19 cellular contexts compared by ENCODE assay signal in the genomic region with DNA sequence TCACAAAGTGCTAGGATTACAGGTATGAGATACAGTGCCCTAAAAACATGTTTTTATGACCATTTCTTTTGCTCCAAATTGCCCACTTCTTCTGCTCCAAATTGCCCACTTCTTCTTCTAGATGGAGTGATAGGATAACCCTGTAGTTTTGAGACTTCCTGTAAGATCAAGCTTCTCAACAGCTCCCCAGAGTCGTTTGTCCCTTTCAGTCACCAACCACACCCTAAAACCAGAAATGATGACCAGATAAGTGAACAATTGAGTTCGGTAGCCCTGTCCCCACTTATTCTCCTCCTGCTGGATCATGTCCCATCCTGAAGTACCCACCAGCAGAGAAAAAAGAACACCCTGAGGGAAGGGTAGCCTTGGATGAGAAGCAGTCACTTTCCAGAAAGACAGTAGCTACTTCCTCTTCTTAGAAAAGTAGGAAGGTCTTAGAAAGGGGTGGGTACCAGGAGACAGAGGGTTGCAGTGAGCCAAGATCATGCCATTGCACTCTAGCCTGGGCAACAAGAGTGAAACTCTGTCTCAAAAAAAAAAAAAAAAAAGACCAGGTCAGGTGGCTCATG. TPM values are rescaled to one million over a fixed set of nuclear protein-coding genes. Genes with fewer than 3 reads are reported as not detected.
DNase-seq lines count a peak whose midpoint lies in the region; ATAC-seq, FAIRE-seq and TF ChIP-seq lines count a peak whose summit lies in the region.
"Had no signal": no experiment of that assay in that cellular context is flagged by ENCODE, and none has a peak within 500 bp of the region (broad histone marks: within the 10 kb centered on the region; RNA-seq: fewer than 3 reads in every experiment).

No MANE protein-coding gene starts in this region.

- no peaks in the 10 kb centered on the region for H3K9me2 ChIP-seq in DOHH2 (replicated peaks; ENCODE audit: control insufficient read depth, low read length)

- H3K23ac ChIP-seq in mesendoderm (ENCODE audit: low read length) = no peak overlapping the region

- no TSS peak for BruUV-seq in GM12878 (replicated peaks; lab: Mats Ljungman, UMichigan)

- H3K18ac ChIP-seq in mesendoderm (ENCODE audit: low read length) = no peak overlapping the region

- peak overlapping the region; percentile 54 for H3K4me2 ChIP-seq in DOHH2 (ENCODE audit: low read length)
- H3K4me2 ChIP-seq in GM12878 (ENCODE audit: control insufficient read depth, insufficient read depth) = no peak overlapping the region
- H3K4me2 ChIP-seq in mesendoderm (ENCODE audit: low read length) = no peak overlapping the region

- FAIRE-seq in GM12878 (lab: Jason Lieb, UNC) = no peak
- FAIRE-seq: GM12892, TTC549 had no signal

- H3K56ac ChIP-seq in mesendoderm (ENCODE audit: low read length) = no peak overlapping the region

- no peak overlapping the region for H3K4ac ChIP-seq in mesendoderm (ENCODE audit: low read depth, low read length)

- no peak overlapping the region for H4K5ac ChIP-seq in mesendoderm (ENCODE audit: low read length)

- DNase-seq in AML-193 (lab: John Stamatoyannopoulos, UW) (peak; percentile 81 to 92), OCI-M1 (lab: John Stamatoyannopoulos, UW) (peak; percentile 78), GM12878 (ENCODE audit: low read depth, low spot score) (no peak), mesendoderm (no peak), GM19240 (ENCODE audit: insufficient read length, low spot score) (no peak)
- DNase-seq in activated T-cell treated with anti-CD3 and anti-CD28 coated beads, Interleukin-2, amount 50 U/mL, for 1 hour = no peak
- no peak for DNase-seq in activated CD4-positive, alpha-beta T cell treated with anti-CD3 and anti-CD28 coated beads for 1 hour
- DNase-seq: activated T-cell treated with anti-CD3 and anti-CD28 coated beads for 4 hours; hypothalamus; left colon; NCI-H1694; NCI-H69; stimulated activated CD4-positive, alpha-beta T cell treated with anti-CD3 and anti-CD28 coated beads, Interleukin-1b, Interleukin-23, amount 100 ng/mL, for 48 hours; stimulated activated CD8-positive, alpha-beta memory T cell treated with anti-CD3 and anti-CD28 coated beads, Interleukin-4, amount 100 ng/mL, for 48 hours had no signal

- H3K9ac ChIP-seq in GM12878 (ENCODE audit: control insufficient read depth, insufficient read depth, low read length) (no peak overlapping the region), mesendoderm (ENCODE audit: low read length) (no peak overlapping the region)

- in situ Hi-C loops in GM12878 (cut with MboI) = no loop called here

- RAD21 ChIA-PET in GM12878 (lab: Charles Lee; ENCODE audit: unreplicated experiment) = interaction anchor here (0.6 to 1.2 kb wide), 2 partner anchors 26 to 190 kb away, joined by 3 read pairs; partner anchors contain the start of gene HSPB9

- peaks cover 3% of the 10 kb centered on the region; the same call in 1 of the 2 replicates for H3F3A ChIP-seq in DOHH2 (ENCODE audit: control insufficient read depth, insufficient read depth)

- no peak for TF ChIP-seq EP300 in GM12878 (IDR thresholded peaks at IDR 0.05; ENCODE audit: borderline replicate concordance in 1 of 2, control insufficient read depth in 1 of 2, low read depth in 2 of 2, low read length in 2 of 2)

- no peak overlapping the region for H2AK5ac ChIP-seq in mesendoderm (ENCODE audit: low read length)

- H3K79me1 ChIP-seq in mesendoderm (ENCODE audit: low read length) = no peaks in the 10 kb centered on the region

- H3K9me3 ChIP-seq in DOHH2 (ENCODE audit: control insufficient read depth, insufficient read depth, low read length) (no peaks in the 10 kb centered on the region), GM12878 (replicated peaks; ENCODE audit: control insufficient read depth, insufficient read depth, low read length) (no peaks in the 10 kb centered on the region)
- H3K9me3 ChIP-seq: tibial nerve had no signal

- H4K20me1 ChIP-seq in DOHH2 (ENCODE audit: control insufficient read depth, insufficient read depth, low read depth, low read length) (no peaks in the 10 kb centered on the region), GM12878 (ENCODE audit: control insufficient read depth, insufficient read depth) (no peaks in the 10 kb centered on the region)

- H2BK15ac ChIP-seq in mesendoderm (replicated peaks; ENCODE audit: low read depth) = no peak overlapping the region

- H3K27ac ChIP-seq in DOHH2 (ENCODE audit: low read depth, low read length) = peak overlapping the region; percentile 16; the same call in 1 of the 2 replicates
- H3K27ac ChIP-seq in GM12878 (ENCODE audit: control insufficient read depth, insufficient read depth) = no peak overlapping the region
- H3K27ac ChIP-seq in mesendoderm (ENCODE audit: low read depth, low read length) = no peak overlapping the region
- H3K27ac ChIP-seq: tibial nerve had no signal

- H2BK5ac ChIP-seq in mesendoderm (ENCODE audit: low read length) = no peak overlapping the region

- H3K36me3 ChIP-seq in DOHH2 (ENCODE audit: control insufficient read depth, low read length) (no peaks in the 10 kb centered on the region), GM12878 (ENCODE audit: control insufficient read depth in 2 of 2, insufficient read depth in 2 of 2, low read length in 1 of 2) (no peaks in the 10 kb centered on the region), mesendoderm (ENCODE audit: control insufficient read depth, insufficient read depth, low read length) (no peaks in the 10 kb centered on the region)

- TF ChIP-seq CTCF in DOHH2 (IDR thresholded peaks at IDR 0.05; ENCODE audit: low read depth, low read length, poor library complexity, severe bottlenecking) = no peak
- TF ChIP-seq CTCF in GM12878 (IDR thresholded peaks at IDR 0.05 in 2 of 3, conservative IDR thresholded peaks at IDR 0.05 in 1 of 3; ENCODE audit: control insufficient read depth in 2 of 3, extremely low read depth in 1 of 3, insufficient read depth in 1 of 3, low read depth in 3 of 3, low read length in 3 of 3) = no peak

- TF ChIP-seq RAD21 in GM12878 (IDR thresholded peaks at IDR 0.05; ENCODE audit: insufficient read depth, low read depth, low read length) = no peak

- 29% methylated on average over 2 of the region's 2 CpGs for WGBS in GM12878 (ENCODE audit: insufficient coverage, insufficient replicate concordance, low lambda C conversion rate, missing lambda C conversion rate)
- WGBS in mesendoderm (ENCODE audit: extremely low coverage, insufficient coverage, low lambda C conversion rate) = no CpG with 5 or more reads among the region's 2 CpGs

- ATAC-seq in GM12878 = no peak
- ATAC-seq: left colon, Right ventricle myocardium inferior had no signal

- H2AFZ ChIP-seq in GM12878 (ENCODE audit: control insufficient read depth, low read depth, low read length) = peak overlapping the region; percentile 51

- no peak overlapping the region for H2BK120ac ChIP-seq in mesendoderm (ENCODE audit: low read depth, low read length)

- no peak for TF ChIP-seq POLR2A in GM12878 (IDR thresholded peaks at IDR 0.05; ENCODE audit: low read depth, low read length)

- no peak overlapping the region for H4K8ac ChIP-seq in mesendoderm (ENCODE audit: low read depth, low read length)

- no peaks in the 10 kb centered on the region for H3K27me3 ChIP-seq in DOHH2 (ENCODE audit: control insufficient read depth, low read length)
- no peaks in the 10 kb centered on the region for H3K27me3 ChIP-seq in GM12878 (replicated peaks in 1 of 2; ENCODE audit: control insufficient read depth in 2 of 2, insufficient read depth in 2 of 2, low read length in 1 of 2)
- H3K27me3 ChIP-seq in mesendoderm (ENCODE audit: insufficient read depth, low read length, poor library complexity) = no peaks in the 10 kb centered on the region
- H3K27me3 ChIP-seq: tibial nerve had no signal

- POLR2A ChIA-PET in GM12878 (lab: Charles Lee) = interaction anchor here (0.5 to 1.6 kb wide), 9 partner anchors 12 to 1281 kb away, joined by 3 to 8 read pairs (median 3); no protein-coding TSS in a partner anchor

- SMC1A ChIA-PET in GM12878 (lab: Charles Lee; ENCODE audit: uncharacterized antibody, unreplicated experiment) = interaction anchor here (0.5 to 2.0 kb wide), 5 partner anchors 13 to 37 kb away, joined by 3 to 9 read pairs (median 5); no protein-coding TSS in a partner anchor

- intact Hi-C loops in GM12878 (cut with micrococcal nuclease; ENCODE audit: unreplicated experiment) = no loop called here

- H3K79me2 ChIP-seq in DOHH2 (ENCODE audit: control insufficient read depth, low read length) (peaks cover 21% of the 10 kb centered on the region), GM12878 (ENCODE audit: control insufficient read depth, insufficient read depth, low read length) (peaks cover 8% of the 10 kb centered on the region), mesendoderm (ENCODE audit: control insufficient read depth, insufficient read depth, low read length) (no peaks in the 10 kb centered on the region)

- CTCF ChIA-PET in GM12878 (lab: Yijun Ruan, JAX) = interaction anchor here (0.6 to 3.5 kb wide), 3 partner anchors 15 to 675 kb away, joined by 3 to 17 read pairs (median 3); partner anchors contain the start of gene ACLY

- H3K4me3 ChIP-seq in DOHH2 (ENCODE audit: low read length) (peak overlapping the region; percentile 43), GM12878 (no peak overlapping the region), mesendoderm (ENCODE audit: low read length) (no peak overlapping the region)
- H3K4me3 ChIP-seq: tibial nerve had no signal

- H3K4me1 ChIP-seq in DOHH2 (ENCODE audit: control insufficient read depth, low read length) (peaks cover 41% of the 10 kb centered on the region), GM12878 (ENCODE audit: control insufficient read depth, insufficient read depth, low read length) (peaks cover 8% of the 10 kb centered on the region), mesendoderm (ENCODE audit: control insufficient read depth, low read depth, low read length) (no peaks in the 10 kb centered on the region)

RNA-seq across cellular contexts. Expression of gene ODAD4, which starts 2.5 kb away (rescaled TPM):
- total RNA-seq in GM12878 (2013; cell fraction: nucleolus; rRNA removed) = 0.38 and 1.1 TPM in 2 replicates
- total RNA-seq in GM12878 (2014; rRNA removed) (0.11 and 0.16 TPM in 2 replicates), GM12878 (2014; rRNA removed; fragmentation: Illumina TruSeq; extraction: Trizol) (0.22 and 0.55 TPM in 2 replicates), GM12878 (2021) (0.46 TPM in 1 of 2 replicates, not detected in the other)
- polyA plus RNA-seq in GM12878 (2011; ENCODE audit: low read depth) = 0.14 TPM
- polyA plus RNA-seq in GM12878 (2011; rRNA removed) (0.27 and 0.53 TPM in 2 replicates), GM12878 (2014; fragmentation: Illumina TruSeq; extraction: Trizol) (0.17 and 0.60 TPM in 2 replicates), GM12878 (2014; fragmentation: Nextera tagmentation; extraction: Ambion mirVana) (under 1 TPM; 0.10 to 0.44 TPM), GM12878 (2014; rRNA removed) (0.17 and 0.27 TPM in 2 replicates), GM12878 (2016; fragmentation: Nextera tagmentation; extraction: Ambion mirVana) (under 1 TPM; 0.68 to 0.73 TPM)
- 0.09 and 0.20 TPM in 2 replicates for polyA plus RNA-seq in GM12878 (2011; cell fraction: cytosol; rRNA removed)
- polyA plus RNA-seq in GM12878 (2011; cell fraction: nucleus; rRNA removed) = 0.34 and 0.63 TPM in 2 replicates
- 0.19 and 0.31 TPM in 2 replicates for polyA plus RNA-seq in GM12878 (2012)
- 0.44 and 0.52 TPM in 2 replicates for polyA minus RNA-seq in GM12878 (2011; rRNA and poly(A)+ RNA removed)
- polyA minus RNA-seq in GM12878 (2011; cell fraction: cytosol; rRNA and poly(A)+ RNA removed) = not detected in 2 replicates
- 0.36 TPM in 1 of 2 replicates, not detected in the other for polyA minus RNA-seq in GM12878 (2011; cell fraction: nucleus; rRNA and poly(A)+ RNA removed)
- polyA plus RNA-seq in mesendoderm (2013, experiment 1 of 2) = 0.63 TPM
- polyA plus RNA-seq in mesendoderm (2013, experiment 2 of 2) = 0.94 TPM

RNA-seq across cellular contexts. Expression of gene ACLY, which starts 14.2 kb away (rescaled TPM):
- total RNA-seq in GM12878 (2013; cell fraction: nucleolus; rRNA removed) = 60.0 and 63.4 TPM in 2 replicates
- total RNA-seq in GM12878 (2014; rRNA removed) (104 and 111 TPM in 2 replicates), GM12878 (2014; rRNA removed; fragmentation: Illumina TruSeq; extraction: Trizol) (112 and 113 TPM in 2 replicates), GM12878 (2021) (224 and 228 TPM in 2 replicates)
- polyA plus RNA-seq in GM12878 (2011; ENCODE audit: low read depth) = 37.0 TPM
- polyA plus RNA-seq in GM12878 (2011; rRNA removed) (96.6 and 140 TPM in 2 replicates), GM12878 (2014; fragmentation: Illumina TruSeq; extraction: Trizol) (113 and 136 TPM in 2 replicates), GM12878 (2014; fragmentation: Nextera tagmentation; extraction: Ambion mirVana) (10 to 100 TPM; 32.6 to 39.6 TPM), GM12878 (2014; rRNA removed) (128 and 129 TPM in 2 replicates), GM12878 (2016; fragmentation: Nextera tagmentation; extraction: Ambion mirVana) (100 to 1,000 TPM; 112 to 116 TPM)
- 132 and 154 TPM in 2 replicates for polyA plus RNA-seq in GM12878 (2011; cell fraction: cytosol; rRNA removed)
- 125 and 158 TPM in 2 replicates for polyA plus RNA-seq in GM12878 (2011; cell fraction: nucleus; rRNA removed)
- 63.8 and 69.0 TPM in 2 replicates for polyA plus RNA-seq in GM12878 (2012)
- polyA minus RNA-seq in GM12878 (2011; rRNA and poly(A)+ RNA removed) = 238 and 284 TPM in 2 replicates
- 92.9 and 117 TPM in 2 replicates for polyA minus RNA-seq in GM12878 (2011; cell fraction: cytosol; rRNA and poly(A)+ RNA removed)
- polyA minus RNA-seq in GM12878 (2011; cell fraction: nucleus; rRNA and poly(A)+ RNA removed) = 40.1 and 74.8 TPM in 2 replicates
- 188 TPM for polyA plus RNA-seq in mesendoderm (2013, experiment 1 of 2)
- polyA plus RNA-seq in mesendoderm (2013, experiment 2 of 2) = 192 TPM

RNA-seq across cellular contexts. Expression of gene CNP, which starts 33.7 kb away (rescaled TPM):
- total RNA-seq in GM12878 (2013; cell fraction: nucleolus; rRNA removed) = 22.0 and 33.7 TPM in 2 replicates
- 35.6 and 39.5 TPM in 2 replicates for total RNA-seq in GM12878 (2014; rRNA removed)
- 22.5 and 22.9 TPM in 2 replicates for total RNA-seq in GM12878 (2014; rRNA removed; fragmentation: Illumina TruSeq; extraction: Trizol)
- total RNA-seq in GM12878 (2021) = 50.9 and 52.2 TPM in 2 replicates
- polyA plus RNA-seq in GM12878 (2011; ENCODE audit: low read depth) = 11.6 TPM
- 14.4 and 24.6 TPM in 2 replicates for polyA plus RNA-seq in GM12878 (2011; rRNA removed)
- 31.7 and 35.2 TPM in 2 replicates for polyA plus RNA-seq in GM12878 (2011; cell fraction: cytosol; rRNA removed)
- polyA plus RNA-seq in GM12878 (2011; cell fraction: nucleus; rRNA removed) = 23.4 and 31.0 TPM in 2 replicates
- 25.0 and 30.4 TPM in 2 replicates for polyA plus RNA-seq in GM12878 (2012)
- polyA plus RNA-seq in GM12878 (2014; fragmentation: Illumina TruSeq; extraction: Trizol) = 16.9 and 26.3 TPM in 2 replicates
- 1 to 10 TPM; 1.8 to 4.4 TPM for polyA plus RNA-seq in GM12878 (2014; fragmentation: Nextera tagmentation; extraction: Ambion mirVana)
- polyA plus RNA-seq in GM12878 (2014; rRNA removed) = 36.5 and 40.4 TPM in 2 replicates
- polyA plus RNA-seq in GM12878 (2016; fragmentation: Nextera tagmentation; extraction: Ambion mirVana) = 10 to 100 TPM; 59.8 to 60.7 TPM
- polyA minus RNA-seq in GM12878 (2011; rRNA and poly(A)+ RNA removed) = 64.6 and 68.2 TPM in 2 replicates
- polyA minus RNA-seq in GM12878 (2011; cell fraction: cytosol; rRNA and poly(A)+ RNA removed) = 27.3 and 32.6 TPM in 2 replicates
- polyA minus RNA-seq in GM12878 (2011; cell fraction: nucleus; rRNA and poly(A)+ RNA removed) = 15.0 and 26.4 TPM in 2 replicates
- polyA plus RNA-seq in mesendoderm (2013, experiment 1 of 2) = 21.5 TPM
- 21.6 TPM for polyA plus RNA-seq in mesendoderm (2013, experiment 2 of 2)

Comparison
In these comparisons a context has a peak if more than half of its experiments do, and no peak if none do; other contexts are left out.
1. DNase-seq: peak in AML-193 (2 of 2) and OCI-M1 (single experiment); none in GM12878 (single experiment), mesendoderm (single experiment), activated T-cell treated with anti-CD3 and anti-CD28 coated beads, Interleukin-2, amount 50 U/mL, for 1 hour (single experiment), GM19240 (single experiment) and activated CD4-positive, alpha-beta T cell treated with anti-CD3 and anti-CD28 coated beads for 1 hour (single experiment).